18 cellular contexts compared by ENCODE assay signal in the genomic region with DNA sequence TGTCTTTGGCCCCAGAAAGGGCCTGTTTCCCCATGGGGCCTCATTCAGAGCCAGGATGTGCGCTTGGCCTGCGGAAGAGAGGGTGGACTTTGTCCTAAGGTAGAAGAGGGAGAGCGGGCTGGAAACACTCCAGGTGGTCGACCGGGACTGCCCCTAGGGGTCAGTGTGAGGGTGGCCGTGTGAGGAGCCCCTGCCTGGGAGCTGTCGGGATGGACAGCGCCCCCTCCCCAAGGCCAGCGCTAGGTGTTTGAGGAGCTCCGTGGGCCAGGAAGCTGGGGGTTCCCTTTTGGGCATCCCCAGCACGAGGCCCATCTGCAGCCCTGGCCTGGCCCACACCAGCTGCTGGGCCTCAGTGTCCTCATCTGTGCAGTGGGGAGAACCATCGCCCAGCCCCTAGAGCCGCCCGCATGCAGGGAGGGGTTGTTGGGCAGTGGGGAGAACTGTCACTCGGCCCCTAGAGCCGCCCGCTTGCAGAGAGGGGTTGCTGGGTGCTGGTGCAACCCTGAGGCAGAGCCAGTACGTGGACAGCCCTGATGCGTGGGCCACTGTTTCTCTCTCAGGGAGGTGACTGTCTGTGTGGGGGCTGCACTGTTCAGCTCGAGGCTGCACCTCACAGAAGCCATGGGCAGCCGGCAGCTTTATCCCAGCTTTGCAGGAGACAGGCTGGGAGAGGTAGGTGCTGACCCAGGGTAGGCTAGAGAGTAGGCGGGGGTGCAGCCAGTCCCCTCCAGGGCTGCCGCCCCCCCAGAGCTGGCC.
DNase-seq lines count a peak whose midpoint lies in the region; ATAC-seq, FAIRE-seq and TF ChIP-seq lines count a peak whose summit lies in the region.
"Had no signal": no experiment of that assay in that cellular context is flagged by ENCODE, and none has a peak within 500 bp of the region (broad histone marks: within the 10 kb centered on the region; RNA-seq: fewer than 3 reads in every experiment).

No MANE protein-coding gene starts in this region.

- no peak overlapping the region for H4K5ac ChIP-seq in H1 (ENCODE audit: insufficient read length, low read depth, low read length)

- no peak overlapping the region for H2BK15ac ChIP-seq in H1 (ENCODE audit: low read length)

- H3K36me3 ChIP-seq in H7 (replicated peaks; ENCODE audit: control insufficient read depth, insufficient read depth, low read length) = no peaks in the 10 kb centered on the region
- no peaks in the 10 kb centered on the region for H3K36me3 ChIP-seq in HEK293 (ENCODE audit: control insufficient read depth in 2 of 2, insufficient read depth in 1 of 2, low read length in 2 of 2)
- H3K36me3 ChIP-seq in H1 (ENCODE audit: control insufficient read depth in 2 of 4, insufficient read depth in 4 of 4, low read length in 3 of 4) = no peaks in the 10 kb centered on the region
- H3K36me3 ChIP-seq in neural progenitor cell = no peaks in the 10 kb centered on the region
- H3K36me3 ChIP-seq in psoas muscle (ENCODE audit: insufficient read depth in 1 of 2, low read depth in 1 of 2) = no peaks in the 10 kb centered on the region
- H3K36me3 ChIP-seq in upper lobe of right lung = no peaks in the 10 kb centered on the region

- H4K91ac ChIP-seq in H1 (replicated peaks; ENCODE audit: insufficient read length, low read length) = no peak overlapping the region

- H3K4ac ChIP-seq in H1 (replicated peaks; ENCODE audit: insufficient read length, low read depth, low read length) = no peak overlapping the region

- no peak overlapping the region for H2BK120ac ChIP-seq in H1 (replicated peaks; ENCODE audit: low read depth, low read length)

- H3K27me3 Mint-ChIP-seq in neural progenitor cell (ENCODE audit: insufficient read depth, low read depth) = peaks cover 2% of the 10 kb centered on the region
- H3K27me3 Mint-ChIP-seq: CD4-positive, alpha-beta T cell had no signal

- H3K14ac ChIP-seq in H1 (ENCODE audit: insufficient read length) = no peak overlapping the region

- no peak; a peak in 1 of 4 replicates for TF ChIP-seq RAD21 in H1 (IDR thresholded peaks at IDR 0.05 in 1 of 2, conservative IDR thresholded peaks at IDR 0.05 in 1 of 2; ENCODE audit: low read depth in 2 of 2, low read length in 2 of 2)

- H3K9me3 ChIP-seq in HEK293 (ENCODE audit: control insufficient read depth, insufficient read depth, low read depth, low read length) (no peaks in the 10 kb centered on the region), H1 (ENCODE audit: insufficient read depth in 2 of 2, low read depth in 1 of 2, low read length in 1 of 2) (no peaks in the 10 kb centered on the region), neural progenitor cell (ENCODE audit: low read depth) (no peaks in the 10 kb centered on the region), psoas muscle (no peaks in the 10 kb centered on the region), upper lobe of right lung (no peaks in the 10 kb centered on the region)
- H3K9me3 ChIP-seq: Caco-2 had no signal

- peaks cover 9 to 18% of the 10 kb centered on the region in 2 experiments for H4K20me1 ChIP-seq in H1 (replicated peaks in 1 of 2; ENCODE audit: control insufficient read depth in 1 of 2, insufficient read depth in 2 of 2, low read length in 2 of 2)
- no peaks in the 10 kb centered on the region for H4K20me1 ChIP-seq in neural progenitor cell (ENCODE audit: low read depth)

- CTCF ChIA-PET in HEK293 (lab: Yijun Ruan, JAX) = no interaction called here
- CTCF ChIA-PET in H1 (lab: Charles Lee; ENCODE audit: partially characterized antibody) = interaction anchor here (1.3 to 1.4 kb wide), 2 partner anchors 9 to 11 kb away, joined by 3 to 5 read pairs; no protein-coding TSS in a partner anchor

- H3K56ac ChIP-seq in H1 (replicated peaks; ENCODE audit: insufficient read length, low read depth, low read length) = no peak overlapping the region

- TF ChIP-seq CTCF in HEK293 (tag by site-specific recombination; IDR thresholded peaks at IDR 0.05) (no peak), H1 (IDR thresholded peaks at IDR 0.05; ENCODE audit: control extremely low read depth in 1 of 3, insufficient read depth in 1 of 3, low read depth in 1 of 3, low read length in 3 of 3) (peak; percentile 20 to 47 (median 41)), neural progenitor cell (IDR thresholded peaks at IDR 0.05) (peak; percentile 12), psoas muscle (IDR thresholded peaks at IDR 0.05) (no peak), upper lobe of right lung (IDR thresholded peaks at IDR 0.05) (no peak)

- H2AK5ac ChIP-seq in H1 (ENCODE audit: low read depth, low read length) = no peak overlapping the region

- H3K9ac ChIP-seq in H1 (replicated peaks in 1 of 4; ENCODE audit: extremely low read depth in 1 of 4, low read depth in 3 of 4, low read length in 3 of 4) = no peak overlapping the region
- H3K9ac ChIP-seq in neural progenitor cell = no peak overlapping the region
- H3K9ac ChIP-seq: KMS-11 had no signal

- H3K27ac Mint-ChIP-seq in neural progenitor cell = no peak overlapping the region
- H3K27ac Mint-ChIP-seq: CD4-positive, alpha-beta T cell had no signal

- TF ChIP-seq POLR2A in H1 (IDR thresholded peaks at IDR 0.05; ENCODE audit: control extremely low read depth in 1 of 2, low read depth in 2 of 2, low read length in 2 of 2) = no peak

- no peak overlapping the region for H3K4me3 Mint-ChIP-seq in neural progenitor cell
- H3K4me3 Mint-ChIP-seq: CD4-positive, alpha-beta T cell had no signal

- WGBS in H1 (ENCODE audit: extremely low coverage in 1 of 2, insufficient coverage in 1 of 2, insufficient read length in 1 of 2, insufficient replicate concordance in 2 of 2, low coverage in 1 of 2, low lambda C conversion rate in 2 of 2, missing lambda C conversion rate in 1 of 2), 2 experiments = 87% methylated on average over 20 of the region's 23 CpGs; no CpG with 5 or more reads in 1 of the 2 experiments
- WGBS in psoas muscle, 3 donors = 72 to 76% (median 74%) methylated on average over 23 of the region's 23 CpGs

- FAIRE-seq in H1 (lab: Jason Lieb, UNC) = no peak
- FAIRE-seq: A204.1, GM12878, H54 had no signal

- no peak for TF ChIP-seq EP300 in H1 (IDR thresholded peaks at IDR 0.05; ENCODE audit: borderline replicate concordance in 1 of 2, low read depth in 2 of 2, low read length in 2 of 2)

- no peak overlapping the region for H2BK5ac ChIP-seq in H1 (ENCODE audit: low read depth, low read length)

- no peaks in the 10 kb centered on the region for H3K23me2 ChIP-seq in H1 (ENCODE audit: low read depth, low read length)

- H3F3A ChIP-seq in neural progenitor cell (ENCODE audit: low read depth) = no peaks in the 10 kb centered on the region

- no peak overlapping the region for H4K8ac ChIP-seq in H1 (ENCODE audit: extremely low read depth, insufficient read depth, low read length)

- POLR2A ChIA-PET in HEK293 (lab: Yijun Ruan, JAX) (no interaction called here), H1 (lab: Charles Lee; ENCODE audit: partially characterized antibody) (no interaction called here)

- H3K9me3 Mint-ChIP-seq in neural progenitor cell = no peaks in the 10 kb centered on the region
- H3K9me3 Mint-ChIP-seq: CD4-positive, alpha-beta T cell had no signal

- no peaks in the 10 kb centered on the region for H3K4me1 Mint-ChIP-seq in neural progenitor cell

- H3K4me2 ChIP-seq in H1 (ENCODE audit: insufficient read depth in 1 of 2, low read depth in 2 of 2, low read length in 2 of 2) = no peak overlapping the region
- no peak overlapping the region for H3K4me2 ChIP-seq in neural progenitor cell
- H3K4me2 ChIP-seq: KMS-11 had no signal

- H2BK20ac ChIP-seq in H1 (ENCODE audit: low read length) = no peak overlapping the region

- H3K4me1 ChIP-seq in HEK293 (ENCODE audit: control insufficient read depth, insufficient read depth, low read length) (no peaks in the 10 kb centered on the region), H1 (replicated peaks in 1 of 4; ENCODE audit: control insufficient read depth in 3 of 4, insufficient read depth in 4 of 4, low read length in 3 of 4) (peaks cover 0 to 10% (median 5%) of the 10 kb centered on the region in 4 experiments; a peak in 4 of 7 replicates), neural progenitor cell (no peaks in the 10 kb centered on the region), psoas muscle (no peaks in the 10 kb centered on the region), upper lobe of right lung (no peaks in the 10 kb centered on the region)
- H3K4me1 ChIP-seq: Caco-2 had no signal

- H3K27me3 ChIP-seq in H7 (ENCODE audit: control insufficient read depth, insufficient read depth, low read length) (no peaks in the 10 kb centered on the region), H1 (replicated peaks in 1 of 4; ENCODE audit: control insufficient read depth in 3 of 4, extremely low read depth in 1 of 4, insufficient read depth in 3 of 4, low read length in 3 of 4) (no peaks in the 10 kb centered on the region), neural progenitor cell (no peaks in the 10 kb centered on the region), psoas muscle (ENCODE audit: insufficient read depth in 3 of 3, low read length in 2 of 3) (no peaks in the 10 kb centered on the region), upper lobe of right lung (no peaks in the 10 kb centered on the region)

- ATAC-seq in psoas muscle (no peak), upper lobe of right lung (no peak)
- ATAC-seq: GM12878 had no signal

- DNase-seq in H7 = peak; percentile 82
- no peak for DNase-seq in H1 (ENCODE audit: low read depth in 1 of 2, low spot score in 2 of 2)
- DNase-seq in neural progenitor cell (ENCODE audit: low spot score) = no peak
- DNase-seq in epidermal melanocyte (ENCODE audit: insufficient read length, low spot score) = no peak
- no peak for DNase-seq in psoas muscle
- no peak for DNase-seq in upper lobe of right lung
- no peak for DNase-seq in RKO (ENCODE audit: low spot score)
- DNase-seq: ACHN; AML-193; Caco-2; CD4-positive, alpha-beta T cell; DMS153 had no signal

- H3K27ac ChIP-seq in HEK293 (ENCODE audit: extremely low read depth, low read depth, low read length) (no peak overlapping the region), H1 (ENCODE audit: low read depth, low read length) (no peak overlapping the region), neural progenitor cell (no peak overlapping the region), psoas muscle (no peak overlapping the region), upper lobe of right lung (no peak overlapping the region)
- H3K27ac ChIP-seq: C4-2B, KMS-11 had no signal

- no peak overlapping the region for H3K18ac ChIP-seq in H1 (ENCODE audit: extremely low read depth, low read length)

- no peak overlapping the region for H2BK12ac ChIP-seq in H1 (ENCODE audit: low read depth, low read length)

- H3K79me2 ChIP-seq in H1 (ENCODE audit: control insufficient read depth in 1 of 2, insufficient read depth in 2 of 2, low read length in 2 of 2) (peaks cover 0 to 37% of the 10 kb centered on the region in 2 experiments; a peak in 2 of 4 replicates), neural progenitor cell (ENCODE audit: low read depth) (no peaks in the 10 kb centered on the region)

- no peak overlapping the region for H3K23ac ChIP-seq in H1 (ENCODE audit: insufficient read length)

- intact Hi-C loops in psoas muscle (cut with DNase I) (no loop called here), upper lobe of right lung (cut with DNase I) (no loop called here)

- H3K36me3 Mint-ChIP-seq in neural progenitor cell = peaks cover 9% of the 10 kb centered on the region

- H2AFZ ChIP-seq in H1 (ENCODE audit: low read length) = no peak overlapping the region
- no peak overlapping the region for H2AFZ ChIP-seq in neural progenitor cell (replicated peaks)

- no peak overlapping the region for H3K4me3 ChIP-seq in H7 (ENCODE audit: insufficient read depth, low read depth, low read length)
- H3K4me3 ChIP-seq in HEK293 (ENCODE audit: low read depth, low read length) = no peak overlapping the region
- no peak overlapping the region for H3K4me3 ChIP-seq in H1 (ENCODE audit: extremely low read depth in 1 of 4, insufficient read depth in 2 of 4, low read depth in 3 of 4, low read length in 4 of 4)
- H3K4me3 ChIP-seq in neural progenitor cell = no peak overlapping the region
- H3K4me3 ChIP-seq in psoas muscle = no peak overlapping the region
- no peak overlapping the region for H3K4me3 ChIP-seq in upper lobe of right lung
- H3K4me3 ChIP-seq: GM12878 had no signal

- peaks cover 16% of the 10 kb centered on the region for H3K79me1 ChIP-seq in H1 (ENCODE audit: low read depth, low read length)

Comparison
In these comparisons a context has a peak if more than half of its experiments do, and no peak if none do; other contexts are left out.
1. CTCF ChIP-seq: peak in H1 (3 of 3) and neural progenitor cell (single experiment); none in HEK293 (single experiment), psoas muscle (single experiment) and upper lobe of right lung (single experiment).